Comparison of ENCODE assay signal across 16 cellular contexts in the genomic region with DNA sequence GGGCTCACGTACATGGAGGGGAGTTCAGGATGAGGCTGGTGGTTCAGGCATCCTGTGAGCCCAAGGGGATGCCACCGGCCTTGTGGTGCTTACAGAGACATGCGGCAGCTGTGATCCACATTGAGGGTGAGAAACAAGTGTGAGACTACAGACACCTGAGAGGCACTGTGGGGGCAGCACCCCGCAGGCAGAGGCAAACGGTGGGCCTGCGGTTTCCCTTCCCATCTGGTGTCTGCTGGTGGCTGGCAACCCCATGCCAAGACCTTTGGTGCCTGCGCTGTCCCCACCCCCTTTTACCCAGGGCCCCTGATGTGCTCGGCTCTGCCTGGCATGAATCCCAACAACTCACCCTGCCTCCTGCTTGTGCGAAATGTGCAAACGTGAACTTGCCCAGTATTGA. TPM values are rescaled to one million over a fixed set of nuclear protein-coding genes. Genes with fewer than 3 reads are reported as not detected.
DNase-seq lines count a peak whose midpoint lies in the region; TF ChIP-seq lines count a peak whose summit lies in the region.
"Had no signal": no experiment of that assay in that cellular context is flagged by ENCODE, and none has a peak within 500 bp of the region (broad histone marks: within the 10 kb centered on the region; RNA-seq: fewer than 3 reads in every experiment).

No MANE protein-coding gene starts in this region.

- no peaks in the 10 kb centered on the region for H3K36me3 ChIP-seq in endodermal cell (ENCODE audit: control insufficient read depth, insufficient read depth, low read length)
- H3K36me3 ChIP-seq: BLaER1 had no signal

- no peaks in the 10 kb centered on the region for H3K9me3 ChIP-seq in endodermal cell (ENCODE audit: control insufficient read depth, low read length)
- H3K9me3 ChIP-seq: BLaER1 had no signal

- no peak overlapping the region for H3K9ac ChIP-seq in endodermal cell (ENCODE audit: extremely low read depth, low read length, poor library complexity, severe bottlenecking)
- H3K9ac ChIP-seq: BLaER1 had no signal

- H3K27me3 Mint-ChIP-seq in endodermal cell (ENCODE audit: insufficient read depth) = peaks cover 22% of the 10 kb centered on the region

- no peak for TF ChIP-seq CTCF in endodermal cell (conservative IDR thresholded peaks at IDR 0.05)

- peaks cover 6% of the 10 kb centered on the region for H3K27me3 ChIP-seq in endodermal cell (ENCODE audit: control insufficient read depth, insufficient read depth, low read length, poor library complexity, severe bottlenecking)

- no peaks in the 10 kb centered on the region for H3K36me3 Mint-ChIP-seq in endodermal cell (ENCODE audit: low read depth)

- no peak overlapping the region for H3K27ac ChIP-seq in endodermal cell (ENCODE audit: low read depth, low read length)
- H3K27ac ChIP-seq: BLaER1, RWPE1 had no signal

- H3K27ac Mint-ChIP-seq in endodermal cell = no peak overlapping the region

- 90 to 98% methylated on average over 7 to 10 of the region's 10 CpGs for WGBS in endodermal cell (ENCODE audit: insufficient coverage in 1 of 2, insufficient read length in 1 of 2), 2 experiments

- no peak overlapping the region for H3K4me3 Mint-ChIP-seq in endodermal cell

- DNase-seq in NCI-H345 (lab: John Stamatoyannopoulos, UW) (peak; percentile 25), NCI-H345 treated with DMSO at 0.1 percent for 48 hours (lab: John Stamatoyannopoulos, UW; ENCODE audit: unreplicated experiment) (no peak), NCI-H1105 treated with DMSO at 0.1 percent for 48 hours (lab: John Stamatoyannopoulos, UW) (peak; percentile 54), endodermal cell (peak; percentile 42), hippocampal formation (lab: John Stamatoyannopoulos, UW) (no peak), SW 1271 (lab: John Stamatoyannopoulos, UW) (no peak)
- peak; percentile 12 for DNase-seq in stimulated activated CD8-positive, alpha-beta memory T cell treated with anti-CD3 and anti-CD28 coated beads, Interleukin-4, amount 100 ng/mL, for 48 hours
- no peak for DNase-seq in activated CD4-positive, CD25-positive, alpha-beta regulatory T cell treated with anti-CD3 and anti-CD28 coated beads, Interleukin-2, amount 50 U/mL, for 72 hours
- DNase-seq: 8988T, DMS153, NCI-H187, NCI-H510A treated with DMSO at 0.1 percent for 48 hours had no signal

- no peaks in the 10 kb centered on the region for H3K9me3 Mint-ChIP-seq in endodermal cell

- peaks cover 4% of the 10 kb centered on the region for H3K4me1 ChIP-seq in endodermal cell (ENCODE audit: control insufficient read depth, insufficient read depth, low read length)

- H3K4me1 Mint-ChIP-seq in endodermal cell = peaks cover 15% of the 10 kb centered on the region

- H3K4me3 ChIP-seq in endodermal cell (ENCODE audit: low read length) = no peak overlapping the region
- H3K4me3 ChIP-seq: BLaER1, GM12878, K562 had no signal

RNA-seq across cellular contexts. Expression of a gene that starts 42.0 kb away (rescaled TPM):
- total RNA-seq in endodermal cell = 10 to 100 TPM; 14.4 to 24.2 TPM
- 25.8 TPM for polyA plus RNA-seq in endodermal cell (2013, experiment 1 of 2)
- polyA plus RNA-seq in endodermal cell (2013, experiment 2 of 2) = 21.8 TPM

RNA-seq across cellular contexts. Expression of a gene that starts 42.0 kb away (rescaled TPM):
- 1 to 10 TPM; 1.5 to 1.7 TPM for total RNA-seq in endodermal cell
- 2.4 TPM for polyA plus RNA-seq in endodermal cell (2013, experiment 1 of 2)
- 2.2 TPM for polyA plus RNA-seq in endodermal cell (2013, experiment 2 of 2)

Comparison
In these comparisons a context has a peak if more than half of its experiments do, and no peak if none do; other contexts are left out.
1. DNase-seq: peak in NCI-H345 (single experiment), NCI-H1105 treated with DMSO at 0.1 percent for 48 hours (single experiment), endodermal cell (single experiment) and stimulated activated CD8-positive, alpha-beta memory T cell treated with anti-CD3 and anti-CD28 coated beads, Interleukin-4, amount 100 ng/mL, for 48 hours (single experiment); none in NCI-H345 treated with DMSO at 0.1 percent for 48 hours (single experiment), hippocampal formation (0 of 2), activated CD4-positive, CD25-positive, alpha-beta regulatory T cell treated with anti-CD3 and anti-CD28 coated beads, Interleukin-2, amount 50 U/mL, for 72 hours (single experiment) and SW 1271 (0 of 2).